ENCODE assay signal across 2 cellular contexts in genomic region chr15:88695595-88696186, GRCh38.
TF ChIP-seq lines count a peak whose summit lies in the region.

No MANE protein-coding gene starts in this region.

TF ChIP-seq in HepG2, 621 proteins besides CTCF, POLR2A, EP300 and RAD21 (continued from another document):
- TF ChIP-seq ZNF18 (CRISPR knock-in tag; IDR thresholded peaks at IDR 0.05; ENCODE audit: insufficient replicate concordance) (no peak), NRL (CRISPR knock-in tag; IDR thresholded peaks at IDR 0.05; ENCODE audit: borderline replicate concordance) (no peak), PAX8 (CRISPR knock-in tag; IDR thresholded peaks at IDR 0.05; ENCODE audit: borderline replicate concordance) (no peak), ZNF318 (CRISPR knock-in tag; IDR thresholded peaks at IDR 0.05) (no peak), MYC (CRISPR knock-in tag; IDR thresholded peaks at IDR 0.05; ENCODE audit: borderline replicate concordance) (no peak), AGO2 (optimal IDR thresholded peaks at IDR 0.05; ENCODE audit: low read depth, low read length) (no peak), E2F5 (CRISPR knock-in tag; conservative IDR thresholded peaks at IDR 0.05) (no peak), IKZF1 (IDR thresholded peaks at IDR 0.05) (no peak), TFAP4 (IDR thresholded peaks at IDR 0.05; ENCODE audit: borderline replicate concordance, low read depth) (no peak), MIER3 (CRISPR knock-in tag; IDR thresholded peaks at IDR 0.05; ENCODE audit: borderline replicate concordance) (no peak), MEF2D (CRISPR knock-in tag; IDR thresholded peaks at IDR 0.05) (no peak), SNRNP70 (IDR thresholded peaks at IDR 0.05; ENCODE audit: low read depth, low read length) (no peak)

TF ChIP-seq in WTC11, 78 proteins besides CTCF, POLR2A, EP300 and RAD21 (continued from another document):
- TF ChIP-seq ERG (CRISPR knock-in tag; IDR thresholded peaks at IDR 0.05) = no peak
- TF ChIP-seq AR (CRISPR knock-in tag; IDR thresholded peaks at IDR 0.05) = no peak
- TF ChIP-seq SP1 (CRISPR knock-in tag; conservative IDR thresholded peaks at IDR 0.05) = no peak
- TF ChIP-seq FOXJ3 (CRISPR knock-in tag; IDR thresholded peaks at IDR 0.05; ENCODE audit: borderline replicate concordance) = no peak
